Comparison of ENCODE assay signal across 8 cellular contexts in the genomic region with DNA sequence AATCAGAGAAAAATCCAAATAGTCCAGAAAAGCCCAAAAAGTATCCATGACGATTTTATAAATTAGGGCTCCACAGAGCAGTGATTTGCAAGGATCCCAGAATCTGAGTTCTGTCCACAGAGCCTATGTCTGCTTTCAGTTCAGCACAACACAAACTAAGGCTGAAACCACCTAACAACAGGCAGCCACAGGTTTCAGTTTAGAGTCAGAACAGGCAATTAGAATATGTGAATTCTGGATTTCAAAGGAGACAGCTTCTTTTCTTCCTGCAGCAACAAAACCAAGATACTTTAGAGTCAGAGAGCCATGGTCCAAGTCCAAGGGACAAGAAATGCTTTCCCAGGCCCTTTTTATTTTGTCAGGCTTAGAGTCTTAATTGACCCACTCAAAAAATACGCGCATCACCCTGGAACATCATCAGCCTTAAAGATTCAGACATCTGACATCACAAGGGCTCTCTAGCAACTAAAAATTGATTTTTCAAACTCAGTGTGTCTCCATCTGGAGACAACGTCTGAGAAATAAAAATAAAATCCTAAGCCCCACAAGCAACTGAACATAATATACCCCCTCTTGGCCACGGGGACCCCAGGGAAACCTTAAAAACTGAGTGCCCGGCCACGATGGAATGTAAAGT.
DNase-seq lines count a peak whose midpoint lies in the region; ATAC-seq lines count a peak whose summit lies in the region.

No MANE protein-coding gene starts in this region.

- DNase-seq in SW480 (ENCODE audit: low spot score) (peak; percentile 50), iris pigment epithelial cell (ENCODE audit: low read depth) (peak; percentile 63), superior temporal gyrus (ENCODE audit: extremely low spot score) (peak; percentile 64), NAMALWA (ENCODE audit: low spot score) (no peak), NOMO-1 (lab: John Stamatoyannopoulos, UW; ENCODE audit: unreplicated experiment in 2 of 2) (no peak), germinal center (ENCODE audit: low spot score) (no peak)

- ATAC-seq in GM18909 (IDR thresholded peaks at IDR 0.05; ENCODE audit: poor library complexity, unreplicated experiment): peak; percentile 84
- ATAC-seq in HG02852 (IDR thresholded peaks at IDR 0.05; ENCODE audit: unreplicated experiment): peak; percentile 90

Comparison
In these comparisons a context has a peak if more than half of its experiments do, and no peak if none do; other contexts are left out.
1. DNase-seq: peak in SW480 (single experiment), iris pigment epithelial cell (single experiment) and superior temporal gyrus (single experiment); none in NAMALWA (single experiment), NOMO-1 (0 of 2) and germinal center (single experiment).